8 cellular contexts compared by ENCODE assay signal in the genomic region with DNA sequence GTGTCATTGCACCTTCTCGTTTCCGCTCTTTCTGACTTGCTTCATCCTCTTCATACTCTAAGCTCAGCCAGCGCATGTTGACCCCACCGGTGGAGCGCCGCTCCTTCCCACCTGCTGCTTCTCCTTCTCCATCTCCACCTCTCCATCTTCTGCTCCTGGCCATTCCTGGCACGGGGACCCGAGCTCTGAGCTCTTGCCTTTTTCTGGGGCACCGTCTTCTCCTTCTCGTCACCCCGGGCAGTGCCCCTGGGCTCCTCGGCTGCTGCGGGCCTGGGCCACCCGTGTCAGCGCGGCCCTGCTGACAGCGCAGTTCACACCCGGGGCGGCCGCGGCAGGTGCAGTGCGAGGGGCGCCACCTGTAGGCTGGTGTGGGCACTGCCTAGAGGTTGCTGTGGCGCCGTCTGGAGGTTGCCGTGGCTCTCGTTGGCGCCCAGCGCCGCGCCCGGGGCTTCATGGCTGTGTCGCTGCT. TPM values are rescaled to one million over a fixed set of nuclear protein-coding genes. Genes with fewer than 3 reads are reported as not detected.
DNase-seq lines count a peak whose midpoint lies in the region; ATAC-seq and TF ChIP-seq lines count a peak whose summit lies in the region.
"Not testable (repeated sequence)": the region's sequence is repeated elsewhere in the genome, so short reads cannot be mapped to it uniquely, and the experiment has no call there.

No MANE protein-coding gene starts in this region.

- DNase-seq in CD4-positive, alpha-beta memory T cell: peak; percentile 48 to 75 (median 54)
- DNase-seq in activated T-cell treated with anti-CD3 and anti-CD28 coated beads for 1 hour (ENCODE audit: low read depth) (peak; percentile 24), mucosa of gallbladder (ENCODE audit: low spot score) (peak; percentile 8)
- DNase-seq in stimulated activated CD4-positive, alpha-beta T cell treated with anti-CD3 and anti-CD28 coated beads, TNF-alpha, amount 100 ng/mL, for 48 hours (ENCODE audit: low read depth in 3 of 3): peak in 2 of 3 donors; percentile 6 to 14

- not testable (repeated sequence) for H3K4me3 ChIP-seq in CD4-positive, alpha-beta memory T cell (ENCODE audit: low read length in 2 of 2)
- H3K4me3 ChIP-seq in OCI-LY3 (ENCODE audit: low read length): peak overlapping the region; percentile 66

- not testable (repeated sequence) for H3K9me3 Mint-ChIP-seq in CD4-positive, alpha-beta memory T cell; dendritic cell treated with granulocyte-macrophage colony-stimulating factor and Interleukin-4, amounts not matched to agents 40 ng/mL and 50 ng/mL, for 4 days

- H2AFZ ChIP-seq in OCI-LY3 (ENCODE audit: low read depth, low read length): not testable (repeated sequence)

- not testable (repeated sequence) for H3K4me1 Mint-ChIP-seq in CD4-positive, alpha-beta memory T cell; dendritic cell treated with granulocyte-macrophage colony-stimulating factor and Interleukin-4, amounts not matched to agents 40 ng/mL and 50 ng/mL, for 4 days (ENCODE audit: low read depth)

- H3K9me3 ChIP-seq in CD4-positive, alpha-beta memory T cell (ENCODE audit: control insufficient read depth in 1 of 2, low read length in 2 of 2); OCI-LY3 (ENCODE audit: insufficient read depth, low read length): not testable (repeated sequence)

- not testable (repeated sequence) for H4K20me1 ChIP-seq in OCI-LY3 (ENCODE audit: insufficient read depth, low read length)

- TF ChIP-seq CTCF in OCI-LY3 (IDR thresholded peaks at IDR 0.05; ENCODE audit: low read depth, low read length): not testable (repeated sequence)

- H3K79me2 ChIP-seq in OCI-LY3 (ENCODE audit: low read length): not testable (repeated sequence)

- not testable (repeated sequence) for H3K36me3 ChIP-seq in CD4-positive, alpha-beta memory T cell (ENCODE audit: insufficient read depth, low read length); OCI-LY3 (replicated peaks; ENCODE audit: low read depth, low read length)

- POLR2A ChIA-PET in CD4-positive, alpha-beta memory T cell (lab: Charles Lee; ENCODE audit: partially characterized antibody): not testable (repeated sequence)

- ATAC-seq in GM19467 (IDR thresholded peaks at IDR 0.05; ENCODE audit: unreplicated experiment) (peak; percentile 95), HG02970 (IDR thresholded peaks at IDR 0.05; ENCODE audit: low FRiP score, unreplicated experiment) (peak; percentile 87)

- H3K27me3 Mint-ChIP-seq in CD4-positive, alpha-beta memory T cell; dendritic cell treated with granulocyte-macrophage colony-stimulating factor and Interleukin-4, amounts not matched to agents 40 ng/mL and 50 ng/mL, for 4 days: not testable (repeated sequence)

- intact Hi-C loops in CD4-positive, alpha-beta memory T cell (cut with micrococcal nuclease); dendritic cell treated with granulocyte-macrophage colony-stimulating factor and Interleukin-4, amounts not matched to agents 40 ng/mL and 50 ng/mL, for 4 days (cut with micrococcal nuclease): not testable (repeated sequence)

- CTCF ChIA-PET in CD4-positive, alpha-beta memory T cell (lab: Charles Lee; ENCODE audit: partially characterized antibody): not testable (repeated sequence)

- peak overlapping the region in 3 of 7 donors; percentile 30 to 48 (median 37) for H3K27ac Mint-ChIP-seq in CD4-positive, alpha-beta memory T cell
- not testable (repeated sequence) for H3K27ac Mint-ChIP-seq in dendritic cell treated with granulocyte-macrophage colony-stimulating factor and Interleukin-4, amounts not matched to agents 40 ng/mL and 50 ng/mL, for 4 days

- H3K27ac ChIP-seq in CD4-positive, alpha-beta memory T cell (ENCODE audit: low read depth, low read length); OCI-LY3 (ENCODE audit: low read length): not testable (repeated sequence)

- not testable (repeated sequence) for H3K4me1 ChIP-seq in CD4-positive, alpha-beta memory T cell (ENCODE audit: insufficient read depth, low read length); OCI-LY3 (ENCODE audit: low read length)

- H3K27me3 ChIP-seq in CD4-positive, alpha-beta memory T cell (ENCODE audit: insufficient read depth, low read length); OCI-LY3 (ENCODE audit: low read depth, low read length): not testable (repeated sequence)

- peak overlapping the region; percentile 32; the same call in 1 of the 2 replicates for H3K9ac ChIP-seq in OCI-LY3 (ENCODE audit: low read length)

- H3K4me2 ChIP-seq in OCI-LY3 (ENCODE audit: low read length): peak overlapping the region; percentile 63

- H3K4me3 Mint-ChIP-seq in CD4-positive, alpha-beta memory T cell: peak overlapping the region in 1 of 8 donors; percentile 29
- peak overlapping the region; percentile 45 for H3K4me3 Mint-ChIP-seq in dendritic cell treated with granulocyte-macrophage colony-stimulating factor and Interleukin-4, amounts not matched to agents 40 ng/mL and 50 ng/mL, for 4 days

- H3K36me3 Mint-ChIP-seq in CD4-positive, alpha-beta memory T cell; dendritic cell treated with granulocyte-macrophage colony-stimulating factor and Interleukin-4, amounts not matched to agents 40 ng/mL and 50 ng/mL, for 4 days (ENCODE audit: low read depth): not testable (repeated sequence)

RNA-seq across cellular contexts. Expression of gene NPIPB9, which starts 1.6 kb away (rescaled TPM):
- 1 to 10 TPM; 2.9 to 3.0 TPM for total RNA-seq in CD4-positive, alpha-beta memory T cell
- polyA plus RNA-seq in CD4-positive, alpha-beta memory T cell: not detected
- total RNA-seq in mucosa of gallbladder: not detected

RNA-seq across cellular contexts. Expression of gene EIF3C, which starts 38.8 kb away (rescaled TPM):
- 100 to 1,000 TPM; 323 to 355 TPM for total RNA-seq in CD4-positive, alpha-beta memory T cell
- 100 to 1,000 TPM; 180 to 257 TPM for polyA plus RNA-seq in CD4-positive, alpha-beta memory T cell
- total RNA-seq in mucosa of gallbladder: 381 TPM
